Comparison of ENCODE assay signal across 12 cellular contexts in genomic region chr1:94326329-94326728, GRCh38.
DNase-seq lines count a peak whose midpoint lies in the region; ATAC-seq and TF ChIP-seq lines count a peak whose summit lies in the region.
"Had no signal": no experiment of that assay in that cellular context is flagged by ENCODE, and none has a peak within 500 bp of the region (broad histone marks: within the 10 kb centered on the region; RNA-seq: fewer than 3 reads in every experiment).

No MANE protein-coding gene starts in this region.

- H3K4me3 ChIP-seq in Caco-2 (ENCODE audit: low read depth, low read length) (no peak overlapping the region), PC-9 (peak overlapping the region; percentile 28), esophagus muscularis mucosa (no peak overlapping the region)

- H3K4me1 Mint-ChIP-seq in Caco-2 (ENCODE audit: low read depth, unreplicated experiment) (peaks cover 50% of the 10 kb centered on the region), osteocyte (ENCODE audit: unreplicated experiment) (peaks cover 91% of the 10 kb centered on the region)

- H3K27me3 Mint-ChIP-seq in Caco-2 (ENCODE audit: insufficient read depth, unreplicated experiment): no peaks in the 10 kb centered on the region
- H3K27me3 Mint-ChIP-seq in osteocyte (ENCODE audit: unreplicated experiment): no peaks in the 10 kb centered on the region

- H3K9me3 Mint-ChIP-seq in Caco-2 (ENCODE audit: unreplicated experiment) (no peaks in the 10 kb centered on the region), osteocyte (ENCODE audit: unreplicated experiment) (no peaks in the 10 kb centered on the region)

- 60% methylated on average over 4 of the region's 4 CpGs for WGBS in esophagus muscularis mucosa

- no peak overlapping the region for H2AFZ ChIP-seq in PC-9

- intact Hi-C loops in Caco-2 (cut with micrococcal nuclease; ENCODE audit: unreplicated experiment) (no loop called here), PC-9 (cut with micrococcal nuclease; ENCODE audit: unreplicated experiment) (loop anchor here (1.0 to 5.0 kb wide), 4 partner anchors 89 to 361 kb away; partner anchors contain the start of gene ARHGAP29), esophagus muscularis mucosa (cut with DNase I) (no loop called here)

- no peak for TF ChIP-seq POLR2A in esophagus muscularis mucosa (IDR thresholded peaks at IDR 0.05; ENCODE audit: low read depth)

- peak overlapping the region; percentile 97 for H3K27ac ChIP-seq in PC-9
- peak overlapping the region; percentile 26 to 60 (median 36) for H3K27ac ChIP-seq in esophagus muscularis mucosa (replicated peaks in 1 of 4)

- H3K27me3 ChIP-seq in Caco-2 (replicated peaks; ENCODE audit: control insufficient read depth, insufficient read depth, low read length) (no peaks in the 10 kb centered on the region), PC-9 (ENCODE audit: insufficient read depth, low read depth) (no peaks in the 10 kb centered on the region), esophagus muscularis mucosa (peaks cover 0 to 6% (median 0%) of the 10 kb centered on the region in 4 donors)

- H3K9me3 ChIP-seq in Caco-2 (no peaks in the 10 kb centered on the region), PC-9 (ENCODE audit: insufficient read depth, low read depth) (no peaks in the 10 kb centered on the region), esophagus muscularis mucosa (no peaks in the 10 kb centered on the region)

- H3K4me1 ChIP-seq in Caco-2: peaks cover 80% of the 10 kb centered on the region
- H3K4me1 ChIP-seq in PC-9 (replicated peaks; ENCODE audit: insufficient read depth): peaks cover 90% of the 10 kb centered on the region
- H3K4me1 ChIP-seq in esophagus muscularis mucosa: peaks cover 15 to 27% (median 24%) of the 10 kb centered on the region in 4 donors

- CTCF ChIA-PET in Caco-2 (lab: Charles Lee) (interaction anchor here (1.4 kb wide), 1 partner anchor 89 kb away, joined by 3 read pairs; the partner anchor contains the start of gene ARHGAP29), PC-9 (lab: Charles Lee) (interaction anchor here (0.6 to 0.8 kb wide), 3 partner anchors 8 to 89 kb away, joined by 3 read pairs; partner anchors contain the start of gene ARHGAP29)

- no peaks in the 10 kb centered on the region for H4K20me1 ChIP-seq in PC-9 (ENCODE audit: insufficient read depth)

- peak overlapping the region; percentile 71 for H3K4me2 ChIP-seq in PC-9

- H3K36me3 Mint-ChIP-seq in Caco-2 (ENCODE audit: insufficient read depth, unreplicated experiment) (no peaks in the 10 kb centered on the region), osteocyte (ENCODE audit: unreplicated experiment) (no peaks in the 10 kb centered on the region)

- H3K36me3 ChIP-seq in Caco-2 (ENCODE audit: control insufficient read depth, insufficient read depth, low read length): no peaks in the 10 kb centered on the region
- no peaks in the 10 kb centered on the region for H3K36me3 ChIP-seq in PC-9 (ENCODE audit: low read depth)
- H3K36me3 ChIP-seq in esophagus muscularis mucosa: no peaks in the 10 kb centered on the region

- ATAC-seq in GM21381 (IDR thresholded peaks at IDR 0.05; ENCODE audit: unreplicated experiment) (no peak), GM19035 (IDR thresholded peaks at IDR 0.05; ENCODE audit: unreplicated experiment) (no peak)
- ATAC-seq: activated CD4-positive, alpha-beta T cell treated with anti-CD3 and anti-CD28 coated beads for 36 hours had no signal

- H3K27ac Mint-ChIP-seq in Caco-2 (ENCODE audit: unreplicated experiment) (peak overlapping the region; percentile 94), osteocyte (ENCODE audit: unreplicated experiment) (peak overlapping the region; percentile 92)
- H3K27ac Mint-ChIP-seq: activated CD4-positive, alpha-beta T cell treated with anti-CD3 and anti-CD28 coated beads for 36 hours; CD14-positive monocyte had no signal

- TF ChIP-seq CTCF in Caco-2 (IDR thresholded peaks at IDR 0.05; ENCODE audit: insufficient read depth in 1 of 2, low read depth in 1 of 2, low read length in 1 of 2, severe bottlenecking in 1 of 2, unreplicated experiment in 1 of 2): no peak
- TF ChIP-seq CTCF in PC-9 (conservative IDR thresholded peaks at IDR 0.05): no peak
- TF ChIP-seq CTCF in esophagus muscularis mucosa (IDR thresholded peaks at IDR 0.05): no peak
- TF ChIP-seq CTCF in osteocyte (IDR thresholded peaks at IDR 0.05): no peak

- BruUV-seq in Caco-2 (replicated peaks; lab: Mats Ljungman, UMichigan) (no TSS peak), PC-9 (replicated peaks; lab: Mats Ljungman, UMichigan) (no TSS peak)

- peaks cover 75% of the 10 kb centered on the region for H3F3A ChIP-seq in PC-9 (ENCODE audit: insufficient read depth, low read depth)

- H3K9me2 ChIP-seq in PC-9 (ENCODE audit: insufficient read depth): 0 out of 2 replicates have a peak, but pooled peaks cover 6% of the 10 kb centered on the region

- POLR2A ChIA-PET in Caco-2 (lab: Charles Lee): no interaction called here
- POLR2A ChIA-PET in PC-9 (lab: Charles Lee; ENCODE audit: unreplicated experiment): interaction anchor here (0.5 to 1.5 kb wide), 9 partner anchors 26 to 600 kb away, joined by 3 to 12 read pairs (median 4); partner anchors contain the start of genes ARHGAP29 and CNN3

- H3K4me3 Mint-ChIP-seq in Caco-2 (ENCODE audit: unreplicated experiment) (peak overlapping the region; percentile 75), osteocyte (ENCODE audit: unreplicated experiment) (peak overlapping the region; percentile 28)
- H3K4me3 Mint-ChIP-seq: activated CD4-positive, alpha-beta T cell treated with anti-CD3 and anti-CD28 coated beads for 36 hours had no signal

- H3K79me2 ChIP-seq in PC-9 (ENCODE audit: low read depth): peaks cover 58% of the 10 kb centered on the region

- no peak for TF ChIP-seq EP300 in esophagus muscularis mucosa (IDR thresholded peaks at IDR 0.05)

- peak in 1 of 2 experiments; percentile 67 for DNase-seq in Caco-2
- peak; percentile 34 to 90 for DNase-seq in PC-9
- no peak for DNase-seq in esophagus muscularis mucosa (ENCODE audit: extremely low spot score)
- no peak for DNase-seq in osteocyte (ENCODE audit: extremely low spot score, unreplicated experiment)
- no peak for DNase-seq in GM19240 (ENCODE audit: insufficient read length, low spot score)
- DNase-seq in NCI-H345 (lab: John Stamatoyannopoulos, UW): no peak
- DNase-seq: activated CD4-positive, alpha-beta T cell treated with anti-CD3 and anti-CD28 coated beads for 36 hours; effector CD4-positive, alpha-beta T cell; NCI-H1930 had no signal

Comparison
In these comparisons a context has a peak if more than half of its experiments do, and no peak if none do; other contexts are left out.
1. DNase-seq: peak in PC-9 (2 of 2); none in esophagus muscularis mucosa (single experiment), osteocyte (single experiment), GM19240 (single experiment) and NCI-H345 (single experiment).